Comparison of ENCODE assay signal across 9 cellular contexts in genomic region chr10:5547934-5548660, GRCh38. TPM values are rescaled to one million over a fixed set of nuclear protein-coding genes. Genes with fewer than 3 reads are reported as not detected.
DNase-seq lines count a peak whose midpoint lies in the region; ATAC-seq and TF ChIP-seq lines count a peak whose summit lies in the region.
"Had no signal": no experiment of that assay in that cellular context is flagged by ENCODE, and none has a peak within 500 bp of the region (broad histone marks: within the 10 kb centered on the region; RNA-seq: fewer than 3 reads in every experiment).

No MANE protein-coding gene starts in this region.

- WGBS in right lobe of liver (ENCODE audit: insufficient coverage, low coverage, low lambda C conversion rate, missing lambda C conversion rate), result 47% methylated on average over 10 of the region's 16 CpGs

- H3K4me1 ChIP-seq in right lobe of liver, result peaks cover 0 to 37% (median 12%) of the 10 kb centered on the region in 4 donors

- H3K4me3 ChIP-seq in right lobe of liver, result no peak overlapping the region

- no peak overlapping the region for H3K4me3 Mint-ChIP-seq in activated T-cell treated with anti-CD3 and anti-CD28 coated beads, Interleukin-2, amount 50 U/mL, for 4 hours

- H3K4me1 Mint-ChIP-seq in activated T-cell treated with anti-CD3 and anti-CD28 coated beads, Interleukin-2, amount 50 U/mL, for 4 hours (ENCODE audit: low read depth), result peaks cover 18% of the 10 kb centered on the region

- no peaks in the 10 kb centered on the region for H3K9me3 ChIP-seq in right lobe of liver

- no peaks in the 10 kb centered on the region for H3K27me3 ChIP-seq in right lobe of liver

- H3K36me3 ChIP-seq in right lobe of liver, result no peaks in the 10 kb centered on the region

- DNase-seq in NCI-H2196 (lab: John Stamatoyannopoulos, UW; ENCODE audit: unreplicated experiment) (peak; percentile 31), NCI-H2196 treated with DMSO at 0.1 percent for 48 hours (lab: John Stamatoyannopoulos, UW; ENCODE audit: unreplicated experiment) (no peak), T47D (ENCODE audit: low read depth in 1 of 2, low spot score in 1 of 2) (peak; percentile 83 to 87), right lobe of liver (peak in 1 of 3 donors; percentile 51), ureter (ENCODE audit: low spot score) (peak; percentile 67), midbrain (lab: John Stamatoyannopoulos, UW) (no peak)
- no peak for DNase-seq in activated T-cell treated with anti-CD3 and anti-CD28 coated beads, Interleukin-2, amount 50 U/mL, for 4 hours
- DNase-seq: RPMI8226 had no signal

- in situ Hi-C loops in T47D (cut with HindIII; ENCODE audit: low pct_unique_long_range_greater_than_20kb, low sequenced_read_pairs), result no loop called here

- intact Hi-C loops in right lobe of liver (cut with DNase I), result no loop called here

- TF ChIP-seq CTCF in right lobe of liver (IDR thresholded peaks at IDR 0.05), result no peak

- no peak for TF ChIP-seq POLR2A in right lobe of liver (IDR thresholded peaks at IDR 0.05)

- no peaks in the 10 kb centered on the region for H3K27me3 Mint-ChIP-seq in activated T-cell treated with anti-CD3 and anti-CD28 coated beads, Interleukin-2, amount 50 U/mL, for 4 hours (ENCODE audit: low read depth)

- peak in 2 of 4 donors; percentile 2 for ATAC-seq in right lobe of liver
- ATAC-seq in GM18867 (IDR thresholded peaks at IDR 0.05; ENCODE audit: unreplicated experiment), result no peak
- ATAC-seq in activated T-cell treated with anti-CD3 and anti-CD28 coated beads, Interleukin-2, amount 50 U/mL, for 4 hours, result no peak

- H3K36me3 Mint-ChIP-seq in activated T-cell treated with anti-CD3 and anti-CD28 coated beads, Interleukin-2, amount 50 U/mL, for 4 hours (ENCODE audit: insufficient read depth), result no peaks in the 10 kb centered on the region

- peak overlapping the region; percentile 13 to 59 (median 34) for H3K27ac ChIP-seq in right lobe of liver

- H3K9me3 Mint-ChIP-seq in activated T-cell treated with anti-CD3 and anti-CD28 coated beads, Interleukin-2, amount 50 U/mL, for 4 hours, result peaks cover 4% of the 10 kb centered on the region

RNA-seq across cellular contexts. Expression of gene CALML3, which starts 23.3 kb away (rescaled TPM):
- total RNA-seq in right lobe of liver (under 1 TPM in 1 of 6 experiments, not detected in 5; 0.22 TPM), ureter (not detected)
- total RNA-seq in activated T-cell treated with anti-CD3 and anti-CD28 coated beads, Interleukin-2, amount 50 U/mL, for 4 hours, result not detected

RNA-seq across cellular contexts. Expression of gene CALML5, which starts 48.7 kb away (rescaled TPM):
- total RNA-seq in right lobe of liver (not detected), ureter (not detected)
- total RNA-seq in activated T-cell treated with anti-CD3 and anti-CD28 coated beads, Interleukin-2, amount 50 U/mL, for 4 hours, result not detected

Comparison
In these comparisons a context has a peak if more than half of its experiments do, and no peak if none do; other contexts are left out.
1. DNase-seq: peak in NCI-H2196 (single experiment), T47D (2 of 2) and ureter (single experiment); none in NCI-H2196 treated with DMSO at 0.1 percent for 48 hours (single experiment), activated T-cell treated with anti-CD3 and anti-CD28 coated beads, Interleukin-2, amount 50 U/mL, for 4 hours (single experiment) and midbrain (single experiment).